Comparison of ENCODE assay signal across 30 cellular contexts in the genomic region with DNA sequence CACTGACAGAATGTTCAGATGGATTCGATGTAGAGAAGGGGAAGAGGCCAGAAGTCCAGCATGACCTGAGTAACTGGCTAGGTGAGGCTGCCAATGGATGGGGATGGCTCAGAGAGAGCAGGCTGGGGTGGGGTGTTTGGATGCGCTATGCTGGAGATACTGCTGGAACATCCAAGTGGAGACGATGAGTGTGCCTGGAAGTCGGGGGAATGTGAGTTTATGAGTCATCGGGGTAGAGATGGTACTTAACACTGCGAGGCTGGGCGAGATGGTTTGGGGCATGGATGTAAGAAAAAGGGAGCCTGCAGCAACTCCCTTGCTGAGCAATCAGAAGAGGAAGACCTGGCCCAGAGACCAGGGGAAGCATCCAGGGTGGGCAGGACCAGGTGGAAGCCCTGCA.
DNase-seq lines count a peak whose midpoint lies in the region; ATAC-seq and TF ChIP-seq lines count a peak whose summit lies in the region.
"Had no signal": no experiment of that assay in that cellular context is flagged by ENCODE, and none has a peak within 500 bp of the region (broad histone marks: within the 10 kb centered on the region; RNA-seq: fewer than 3 reads in every experiment).

No MANE protein-coding gene starts in this region.

- no peak overlapping the region for H3K4me3 Mint-ChIP-seq in glutamatergic neuron (ENCODE audit: unreplicated experiment)
- H3K4me3 Mint-ChIP-seq: activated B cell treated with CpG ODN at 0.5 μM for 24 hours; activated CD4-positive, alpha-beta T cell treated with anti-CD3 and anti-CD28 coated beads, Interleukin-2, amount 10 ng/mL, durations not matched to agents 7 days and 5 days; dendritic cell treated with granulocyte-macrophage colony-stimulating factor and Interleukin-4, amounts not matched to agents 40 ng/mL and 50 ng/mL, for 4 days; endodermal cell; GM23338; nephron had no signal

- peaks cover 15% of the 10 kb centered on the region for H3K4me1 Mint-ChIP-seq in glutamatergic neuron (ENCODE audit: low read depth, unreplicated experiment)
- H3K4me1 Mint-ChIP-seq: activated B cell treated with CpG ODN at 0.5 μM for 24 hours had no signal

- DNase-seq in AG08395 (ENCODE audit: low spot score) (peak; percentile 65), EL (peak; percentile 4), coronary artery (ENCODE audit: low spot score) (no peak), occipital lobe (lab: John Stamatoyannopoulos, UW) (peak; percentile 62), islet precursor cell (no peak), glutamatergic neuron (no peak), HT-29 (ENCODE audit: low spot score) (no peak)
- DNase-seq: activated B cell treated with CpG ODN at 0.5 μM for 24 hours; activated CD4-positive, alpha-beta T cell treated with anti-CD3 and anti-CD28 coated beads, Interleukin-2, amount 10 ng/mL, durations not matched to agents 7 days and 5 days; activated gamma-delta T cell; activated T-cell treated with anti-CD3 and anti-CD28 coated beads, Interleukin-2, amount 50 U/mL, for 1 hour; central memory CD4-positive, alpha-beta T cell; endodermal cell; foreskin melanocyte; kidney glomerular epithelial cell; NCI-H146; NCI-H446 treated with DMSO at 0.1 percent for 48 hours; NCI-H82; ovary; Peyer's patch; retina; stimulated activated CD4-positive, alpha-beta T cell treated with anti-CD3 and anti-CD28 coated beads, Interleukin-2, amount 100 ng/mL, for 24 hours; stomach had no signal

- TF ChIP-seq CTCF in coronary artery (IDR thresholded peaks at IDR 0.05) (no peak), glutamatergic neuron (IDR thresholded peaks at IDR 0.05; ENCODE audit: partially characterized antibody, unreplicated experiment) (no peak)

- H3K27ac ChIP-seq in coronary artery = peak overlapping the region; percentile 31 to 87
- H3K27ac ChIP-seq: BLaER1, ovary, Peyer's patch, stomach, tibial nerve had no signal

- H3K27ac Mint-ChIP-seq in glutamatergic neuron (ENCODE audit: unreplicated experiment) = no peak overlapping the region
- H3K27ac Mint-ChIP-seq: activated B cell treated with CpG ODN at 0.5 μM for 24 hours; activated CD4-positive, alpha-beta T cell treated with anti-CD3 and anti-CD28 coated beads, Interleukin-2, amount 10 ng/mL, durations not matched to agents 7 days and 5 days; dendritic cell treated with granulocyte-macrophage colony-stimulating factor and Interleukin-4, amounts not matched to agents 40 ng/mL and 50 ng/mL, for 4 days; endodermal cell had no signal

- H3K4me3 ChIP-seq in coronary artery = peak overlapping the region; percentile 55
- H3K4me3 ChIP-seq: BLaER1, GM23338, ovary, Peyer's patch, stomach, tibial nerve had no signal

- peaks cover 3% of the 10 kb centered on the region for H3K9me3 Mint-ChIP-seq in glutamatergic neuron (ENCODE audit: unreplicated experiment)
- H3K9me3 Mint-ChIP-seq: activated B cell treated with CpG ODN at 0.5 μM for 24 hours; dendritic cell treated with granulocyte-macrophage colony-stimulating factor and Interleukin-4, amounts not matched to agents 40 ng/mL and 50 ng/mL, for 4 days had no signal

- no peak for ATAC-seq in HG03457 (IDR thresholded peaks at IDR 0.05; ENCODE audit: unreplicated experiment)
- ATAC-seq: esophagus mucosa, GM23338 had no signal

- H3K27me3 Mint-ChIP-seq in glutamatergic neuron (ENCODE audit: unreplicated experiment) = peaks cover 4% of the 10 kb centered on the region
- H3K27me3 Mint-ChIP-seq: activated B cell treated with CpG ODN at 0.5 μM for 24 hours; activated CD4-positive, alpha-beta T cell treated with anti-CD3 and anti-CD28 coated beads, Interleukin-2, amount 10 ng/mL, durations not matched to agents 7 days and 5 days; dendritic cell treated with granulocyte-macrophage colony-stimulating factor and Interleukin-4, amounts not matched to agents 40 ng/mL and 50 ng/mL, for 4 days had no signal

- peaks cover 8% of the 10 kb centered on the region for H3K36me3 Mint-ChIP-seq in glutamatergic neuron (ENCODE audit: unreplicated experiment)

Comparison
In these comparisons a context has a peak if more than half of its experiments do, and no peak if none do; other contexts are left out.
1. DNase-seq: peak in AG08395 (single experiment), EL (single experiment) and occipital lobe (single experiment); none in coronary artery (single experiment), islet precursor cell (single experiment), glutamatergic neuron (single experiment) and HT-29 (single experiment).